Comparison of ENCODE assay signal across 22 cellular contexts in the genomic region with DNA sequence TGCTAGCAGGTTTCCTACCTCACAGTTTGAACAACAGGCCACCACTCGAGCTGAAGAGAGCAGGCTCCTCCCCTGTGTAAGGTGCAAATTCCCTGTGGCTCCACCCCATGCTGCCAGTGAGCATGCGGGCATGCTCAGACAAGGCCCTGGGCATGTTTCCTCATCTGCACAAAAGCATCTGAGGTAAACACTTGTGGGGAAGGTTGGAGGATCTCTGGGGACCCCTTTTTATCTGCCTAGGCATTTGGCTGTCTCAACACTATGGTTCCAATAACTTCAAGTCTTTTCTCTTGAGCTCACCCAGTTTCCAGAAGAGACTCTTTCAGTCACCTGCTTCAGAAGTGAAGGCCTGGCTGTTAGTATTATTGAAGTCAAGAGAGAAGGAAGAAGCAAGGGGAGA. TPM values are rescaled to one million over a fixed set of nuclear protein-coding genes. Genes with fewer than 3 reads are reported as not detected.
DNase-seq lines count a peak whose midpoint lies in the region; ATAC-seq and TF ChIP-seq lines count a peak whose summit lies in the region.
"Had no signal": no experiment of that assay in that cellular context is flagged by ENCODE, and none has a peak within 500 bp of the region (broad histone marks: within the 10 kb centered on the region; RNA-seq: fewer than 3 reads in every experiment).

No MANE protein-coding gene starts in this region.

- intact Hi-C loops in Right ventricle myocardium inferior (cut with DNase I): no loop called here
- intact Hi-C loops in lower lobe of right lung (cut with DNase I): no loop called here

- ATAC-seq in Right ventricle myocardium inferior (no peak), lower lobe of right lung (no peak)
- ATAC-seq: K562 had no signal

- H3K4me3 ChIP-seq in HEK293 (ENCODE audit: low read depth, low read length) (no peak overlapping the region), lower lobe of right lung (no peak overlapping the region)
- H3K4me3 ChIP-seq: HAP-1, K562, left ventricle myocardium inferior, uterus had no signal

- no peaks in the 10 kb centered on the region for H3K4me1 ChIP-seq in HEK293 (ENCODE audit: control insufficient read depth, insufficient read depth, low read length)
- no peaks in the 10 kb centered on the region for H3K4me1 ChIP-seq in lower lobe of right lung
- H3K4me1 ChIP-seq: HAP-1, left ventricle myocardium inferior, uterus had no signal

- H3K36me3 ChIP-seq in HEK293 (ENCODE audit: control insufficient read depth in 2 of 2, insufficient read depth in 1 of 2, low read length in 2 of 2): no peaks in the 10 kb centered on the region
- H3K36me3 ChIP-seq in lower lobe of right lung: no peaks in the 10 kb centered on the region
- H3K36me3 ChIP-seq: HAP-1, left ventricle myocardium inferior, uterus had no signal

- no peaks in the 10 kb centered on the region for H3K27me3 ChIP-seq in lower lobe of right lung (ENCODE audit: low read depth)
- H3K27me3 ChIP-seq: uterus had no signal

- no peak for TF ChIP-seq CTCF in HEK293 (tag by site-specific recombination; IDR thresholded peaks at IDR 0.05)
- TF ChIP-seq CTCF in lower lobe of right lung (IDR thresholded peaks at IDR 0.05): no peak

- CTCF ChIA-PET in HEK293 (lab: Yijun Ruan, JAX): no interaction called here

- peak; percentile 28 to 39 (median 29) for DNase-seq in NCI-H1417 (lab: John Stamatoyannopoulos, UW)
- no peak for DNase-seq in NCI-H1417 treated with DMSO at 0.1 percent for 48 hours (lab: John Stamatoyannopoulos, UW)
- peak; percentile 83 for DNase-seq in NCI-H2171 treated with DMSO at 0.1 percent for 48 hours (lab: John Stamatoyannopoulos, UW)
- DNase-seq in iPS DF 19.7 (ENCODE audit: low read depth, low spot score): peak; percentile 20
- DNase-seq in Right ventricle myocardium inferior (ENCODE audit: missing footprints): no peak
- no peak for DNase-seq in lower lobe of right lung
- no peak for DNase-seq in epidermal melanocyte (ENCODE audit: insufficient read length, low spot score)
- DNase-seq: 8988T; activated CD4-positive, alpha-beta T cell treated with anti-CD3 and anti-CD28 coated beads for 48 hours; activated effector memory CD4-positive, alpha-beta T cell treated with Interleukin-2 at 50 U/mL for 16 hours; COR-L47; left ventricle myocardium inferior; NCI-H1092; NCI-H446; nucleus accumbens; SW 1271; uterus had no signal

- POLR2A ChIA-PET in HEK293 (lab: Yijun Ruan, JAX): no interaction called here

- H3K27ac ChIP-seq in HEK293 (ENCODE audit: extremely low read depth, low read depth, low read length): no peak overlapping the region
- H3K27ac ChIP-seq in lower lobe of right lung: no peak overlapping the region
- H3K27ac ChIP-seq: left ventricle myocardium inferior, uterus had no signal

- H3K9me3 ChIP-seq in HEK293 (ENCODE audit: control insufficient read depth, insufficient read depth, low read depth, low read length) (no peaks in the 10 kb centered on the region), lower lobe of right lung (no peaks in the 10 kb centered on the region)
- H3K9me3 ChIP-seq: HAP-1, left ventricle myocardium inferior, uterus had no signal

TF ChIP-seq in HEK293, 187 proteins besides CTCF, POLR2A, EP300 and RAD21:
- TF ChIP-seq ZNF366 (tag by site-specific recombination; conservative IDR thresholded peaks at IDR 0.05) (no peak), SETDB1 (IDR thresholded peaks at IDR 0.05; ENCODE audit: insufficient read length, low read length) (peak; percentile 55)

RNA-seq across cellular contexts. Expression of gene C6orf58, which starts 9.4 kb away (rescaled TPM):
- total RNA-seq in Right ventricle myocardium inferior (not detected), lower lobe of right lung (not detected)
- total RNA-seq: cardiac septum, K562, left ventricle myocardium inferior, subcutaneous adipose tissue had no signal

Comparison
In these comparisons a context has a peak if more than half of its experiments do, and no peak if none do; other contexts are left out.
1. DNase-seq: peak in NCI-H1417 (3 of 3), NCI-H2171 treated with DMSO at 0.1 percent for 48 hours (single experiment) and iPS DF 19.7 (single experiment); none in NCI-H1417 treated with DMSO at 0.1 percent for 48 hours (single experiment), Right ventricle myocardium inferior (single experiment), lower lobe of right lung (single experiment) and epidermal melanocyte (single experiment).